2 cellular contexts compared by ENCODE assay signal in genomic region chr7:159143780-159144755, GRCh38.
TF ChIP-seq lines count a peak whose summit lies in the region.

No MANE protein-coding gene starts in this region.

TF ChIP-seq in HepG2, 621 proteins besides CTCF, POLR2A, EP300 and RAD21:
- no peak for TF ChIP-seq MATR3 (CRISPR knock-in tag; IDR thresholded peaks at IDR 0.05)
- TF ChIP-seq ZNF777 (CRISPR knock-in tag; IDR thresholded peaks at IDR 0.05), result no peak
- no peak for TF ChIP-seq SALL2 (CRISPR knock-in tag; IDR thresholded peaks at IDR 0.05)

TF ChIP-seq in H1, 55 proteins besides CTCF, POLR2A, EP300 and RAD21:
- TF ChIP-seq RNF2 (IDR thresholded peaks at IDR 0.05; ENCODE audit: borderline replicate concordance, low read depth, low read length, missing control alignments, poor library complexity, severe bottlenecking) (peak; percentile 67), ATF2 (IDR thresholded peaks at IDR 0.05; ENCODE audit: low read length) (no peak), RBBP5 (IDR thresholded peaks at IDR 0.05; ENCODE audit: borderline replicate concordance, low read depth, low read length) (0 out of 2 replicates have a peak, but pooled peaks have one; percentile 28), KDM4A (IDR thresholded peaks at IDR 0.05; ENCODE audit: low read depth, low read length, severe bottlenecking) (peak; percentile 94), NRF1 (IDR thresholded peaks at IDR 0.05; ENCODE audit: low read depth, low read length) (peak; percentile 26; the same call in 1 of the 2 replicates), SAP30 (IDR thresholded peaks at IDR 0.05; ENCODE audit: insufficient read depth, insufficient replicate concordance, low read length) (no peak), CTBP2 (IDR thresholded peaks at IDR 0.05; ENCODE audit: borderline replicate concordance, insufficient read depth, insufficient read length, low read length) (no peak), BRCA1 (IDR thresholded peaks at IDR 0.05; ENCODE audit: low read depth, low read length) (no peak), EZH2 (IDR thresholded peaks at IDR 0.05; ENCODE audit: low read depth, low read length, severe bottlenecking) (peak; percentile 69), BCL11A (IDR thresholded peaks at IDR 0.05; ENCODE audit: low read depth in 2 of 2, low read length in 2 of 2) (no peak), SUZ12 (IDR thresholded peaks at IDR 0.05; ENCODE audit: low read length) (peak; percentile 63), MAFK (IDR thresholded peaks at IDR 0.05; ENCODE audit: low read depth, low read length) (no peak)
